Comparison of ENCODE assay signal across 1 cellular context in the genomic region with DNA sequence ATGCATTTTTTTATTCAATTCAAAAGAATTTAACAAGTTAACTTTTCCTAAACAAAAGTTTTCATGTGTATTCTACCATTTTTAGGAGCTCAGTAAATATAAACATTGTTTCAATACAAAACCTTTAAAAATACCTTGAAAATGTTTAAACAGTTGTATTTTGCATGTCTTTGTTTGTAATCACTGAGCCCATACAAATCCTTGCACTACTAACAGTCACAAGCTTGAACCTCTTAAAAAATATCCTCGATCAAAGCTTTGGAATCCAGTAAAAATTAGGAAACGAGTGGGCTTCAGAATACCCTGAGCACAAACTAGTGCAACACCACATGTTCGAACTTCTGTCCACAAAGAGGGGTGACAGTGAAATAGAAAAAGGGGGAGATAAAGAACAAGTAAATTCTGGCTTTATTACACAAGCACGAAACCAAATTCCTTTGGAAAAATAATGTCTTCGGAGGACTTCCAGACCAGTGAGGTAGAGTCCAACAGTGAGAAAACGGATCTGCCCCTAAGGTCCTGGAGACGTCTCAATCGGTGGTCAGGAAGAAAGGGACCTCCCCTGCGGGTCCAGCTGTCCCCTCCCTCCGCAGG.
TF ChIP-seq lines count a peak whose summit lies in the region.

No MANE protein-coding gene starts in this region.

TF ChIP-seq in K562, 482 proteins besides CTCF, POLR2A, EP300 and RAD21 (continued from another document and continues in another):
- TF ChIP-seq, protein P1, sequence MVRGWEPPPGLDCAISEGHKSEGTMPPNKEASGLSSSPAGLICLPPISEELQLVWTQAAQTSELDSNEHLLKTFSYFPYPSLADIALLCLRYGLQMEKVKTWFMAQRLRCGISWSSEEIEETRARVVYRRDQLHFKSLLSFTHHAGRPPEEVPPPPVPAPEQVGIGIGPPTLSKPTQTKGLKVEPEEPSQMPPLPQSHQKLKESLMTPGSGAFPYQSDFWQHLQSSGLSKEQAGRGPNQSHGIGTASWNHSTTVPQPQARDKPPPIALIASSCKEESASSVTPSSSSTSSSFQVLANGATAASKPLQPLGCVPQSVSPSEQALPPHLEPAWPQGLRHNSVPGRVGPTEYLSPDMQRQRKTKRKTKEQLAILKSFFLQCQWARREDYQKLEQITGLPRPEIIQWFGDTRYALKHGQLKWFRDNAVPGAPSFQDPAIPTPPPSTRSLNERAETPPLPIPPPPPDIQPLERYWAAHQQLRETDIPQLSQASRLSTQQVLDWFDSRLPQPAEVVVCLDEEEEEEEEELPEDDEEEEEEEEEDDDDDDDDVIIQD (CRISPR knock-in tag; IDR thresholded peaks at IDR 0.05) = 0 out of 2 replicates have a peak, but pooled peaks have one; percentile 67
- TF ChIP-seq DACH1 (IDR thresholded peaks at IDR 0.05; ENCODE audit: partially characterized antibody) = no peak
- peak; percentile 53 for TF ChIP-seq TAF7 (tag; IDR thresholded peaks at IDR 0.05)
- TF ChIP-seq KAT7 (CRISPR knock-in tag; IDR thresholded peaks at IDR 0.05; ENCODE audit: borderline replicate concordance) = 0 out of 2 replicates have a peak, but pooled peaks have one; percentile 9
- peak; percentile 45; the same call in 1 of the 2 replicates for TF ChIP-seq MTF1 (CRISPR knock-in tag; IDR thresholded peaks at IDR 0.05; ENCODE audit: borderline replicate concordance)
- TF ChIP-seq RBM25 (IDR thresholded peaks at IDR 0.05; ENCODE audit: low read depth, low read length, severe bottlenecking) = no peak
- TF ChIP-seq ZFX (CRISPR knock-in tag; IDR thresholded peaks at IDR 0.05) = no peak
- TF ChIP-seq THRAP3 (IDR thresholded peaks at IDR 0.05; ENCODE audit: borderline replicate concordance) = peak; percentile 86; the same call in 1 of the 2 replicates
- TF ChIP-seq SMC3 (conservative IDR thresholded peaks at IDR 0.05; ENCODE audit: insufficient read depth, low read depth, low read length) = no peak
- peak; percentile 95 for TF ChIP-seq NFRKB (IDR thresholded peaks at IDR 0.05; ENCODE audit: low read depth)
- TF ChIP-seq ZNF584 (CRISPR knock-in tag; IDR thresholded peaks at IDR 0.05; ENCODE audit: low read depth) = peak; percentile 19; the same call in 1 of the 2 replicates
- peak; percentile 93 for TF ChIP-seq POLR2H (tag; IDR thresholded peaks at IDR 0.05; ENCODE audit: low read depth)
- TF ChIP-seq, protein P2, sequence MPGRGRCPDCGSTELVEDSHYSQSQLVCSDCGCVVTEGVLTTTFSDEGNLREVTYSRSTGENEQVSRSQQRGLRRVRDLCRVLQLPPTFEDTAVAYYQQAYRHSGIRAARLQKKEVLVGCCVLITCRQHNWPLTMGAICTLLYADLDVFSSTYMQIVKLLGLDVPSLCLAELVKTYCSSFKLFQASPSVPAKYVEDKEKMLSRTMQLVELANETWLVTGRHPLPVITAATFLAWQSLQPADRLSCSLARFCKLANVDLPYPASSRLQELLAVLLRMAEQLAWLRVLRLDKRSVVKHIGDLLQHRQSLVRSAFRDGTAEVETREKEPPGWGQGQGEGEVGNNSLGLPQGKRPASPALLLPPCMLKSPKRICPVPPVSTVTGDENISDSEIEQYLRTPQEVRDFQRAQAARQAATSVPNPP (IDR thresholded peaks at IDR 0.05; ENCODE audit: borderline replicate concordance, insufficient read depth, insufficient read length) = no peak
- TF ChIP-seq HLTF (IDR thresholded peaks at IDR 0.05) = 0 out of 2 replicates have a peak, but pooled peaks have one; percentile 83
- TF ChIP-seq MYC (IDR thresholded peaks at IDR 0.05; ENCODE audit: low read depth, low read length) = no peak
- peak; percentile 85; the same call in 1 of the 2 replicates for TF ChIP-seq MYC (CRISPR knock-in tag; IDR thresholded peaks at IDR 0.05; ENCODE audit: borderline replicate concordance, low read depth)
- no peak for TF ChIP-seq TFAM (CRISPR knock-in tag; conservative IDR thresholded peaks at IDR 0.05)
- 0 out of 2 replicates have a peak, but pooled peaks have one; percentile 12 for TF ChIP-seq NR1H2 (CRISPR knock-in tag; IDR thresholded peaks at IDR 0.05)
- peak; percentile 69; the same call in 1 of the 2 replicates for TF ChIP-seq LEF1 (IDR thresholded peaks at IDR 0.05)
- peak; percentile 7; the same call in 1 of the 2 replicates for TF ChIP-seq HIVEP1 (CRISPR knock-in tag; IDR thresholded peaks at IDR 0.05)
- TF ChIP-seq, protein P3, sequence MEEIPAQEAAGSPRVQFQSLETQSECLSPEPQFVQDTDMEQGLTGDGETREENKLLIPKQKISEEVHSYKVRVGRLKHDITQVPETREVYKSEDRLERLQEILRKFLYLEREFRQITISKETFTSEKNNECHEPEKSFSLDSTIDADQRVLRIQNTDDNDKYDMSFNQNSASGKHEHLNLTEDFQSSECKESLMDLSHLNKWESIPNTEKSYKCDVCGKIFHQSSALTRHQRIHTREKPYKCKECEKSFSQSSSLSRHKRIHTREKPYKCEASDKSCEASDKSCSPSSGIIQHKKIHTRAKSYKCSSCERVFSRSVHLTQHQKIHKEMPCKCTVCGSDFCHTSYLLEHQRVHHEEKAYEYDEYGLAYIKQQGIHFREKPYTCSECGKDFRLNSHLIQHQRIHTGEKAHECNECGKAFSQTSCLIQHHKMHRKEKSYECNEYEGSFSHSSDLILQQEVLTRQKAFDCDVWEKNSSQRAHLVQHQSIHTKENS (CRISPR knock-in tag; IDR thresholded peaks at IDR 0.05) = 0 out of 2 replicates have a peak, but pooled peaks have one; percentile 36
- peak; percentile 69; the same call in 1 of the 2 replicates for TF ChIP-seq ZNF75A (CRISPR knock-in tag; IDR thresholded peaks at IDR 0.05)
- TF ChIP-seq, protein P4, sequence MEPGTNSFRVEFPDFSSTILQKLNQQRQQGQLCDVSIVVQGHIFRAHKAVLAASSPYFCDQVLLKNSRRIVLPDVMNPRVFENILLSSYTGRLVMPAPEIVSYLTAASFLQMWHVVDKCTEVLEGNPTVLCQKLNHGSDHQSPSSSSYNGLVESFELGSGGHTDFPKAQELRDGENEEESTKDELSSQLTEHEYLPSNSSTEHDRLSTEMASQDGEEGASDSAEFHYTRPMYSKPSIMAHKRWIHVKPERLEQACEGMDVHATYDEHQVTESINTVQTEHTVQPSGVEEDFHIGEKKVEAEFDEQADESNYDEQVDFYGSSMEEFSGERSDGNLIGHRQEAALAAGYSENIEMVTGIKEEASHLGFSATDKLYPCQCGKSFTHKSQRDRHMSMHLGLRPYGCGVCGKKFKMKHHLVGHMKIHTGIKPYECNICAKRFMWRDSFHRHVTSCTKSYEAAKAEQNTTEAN (CRISPR knock-in tag; IDR thresholded peaks at IDR 0.05) = no peak
- TF ChIP-seq, protein P5, sequence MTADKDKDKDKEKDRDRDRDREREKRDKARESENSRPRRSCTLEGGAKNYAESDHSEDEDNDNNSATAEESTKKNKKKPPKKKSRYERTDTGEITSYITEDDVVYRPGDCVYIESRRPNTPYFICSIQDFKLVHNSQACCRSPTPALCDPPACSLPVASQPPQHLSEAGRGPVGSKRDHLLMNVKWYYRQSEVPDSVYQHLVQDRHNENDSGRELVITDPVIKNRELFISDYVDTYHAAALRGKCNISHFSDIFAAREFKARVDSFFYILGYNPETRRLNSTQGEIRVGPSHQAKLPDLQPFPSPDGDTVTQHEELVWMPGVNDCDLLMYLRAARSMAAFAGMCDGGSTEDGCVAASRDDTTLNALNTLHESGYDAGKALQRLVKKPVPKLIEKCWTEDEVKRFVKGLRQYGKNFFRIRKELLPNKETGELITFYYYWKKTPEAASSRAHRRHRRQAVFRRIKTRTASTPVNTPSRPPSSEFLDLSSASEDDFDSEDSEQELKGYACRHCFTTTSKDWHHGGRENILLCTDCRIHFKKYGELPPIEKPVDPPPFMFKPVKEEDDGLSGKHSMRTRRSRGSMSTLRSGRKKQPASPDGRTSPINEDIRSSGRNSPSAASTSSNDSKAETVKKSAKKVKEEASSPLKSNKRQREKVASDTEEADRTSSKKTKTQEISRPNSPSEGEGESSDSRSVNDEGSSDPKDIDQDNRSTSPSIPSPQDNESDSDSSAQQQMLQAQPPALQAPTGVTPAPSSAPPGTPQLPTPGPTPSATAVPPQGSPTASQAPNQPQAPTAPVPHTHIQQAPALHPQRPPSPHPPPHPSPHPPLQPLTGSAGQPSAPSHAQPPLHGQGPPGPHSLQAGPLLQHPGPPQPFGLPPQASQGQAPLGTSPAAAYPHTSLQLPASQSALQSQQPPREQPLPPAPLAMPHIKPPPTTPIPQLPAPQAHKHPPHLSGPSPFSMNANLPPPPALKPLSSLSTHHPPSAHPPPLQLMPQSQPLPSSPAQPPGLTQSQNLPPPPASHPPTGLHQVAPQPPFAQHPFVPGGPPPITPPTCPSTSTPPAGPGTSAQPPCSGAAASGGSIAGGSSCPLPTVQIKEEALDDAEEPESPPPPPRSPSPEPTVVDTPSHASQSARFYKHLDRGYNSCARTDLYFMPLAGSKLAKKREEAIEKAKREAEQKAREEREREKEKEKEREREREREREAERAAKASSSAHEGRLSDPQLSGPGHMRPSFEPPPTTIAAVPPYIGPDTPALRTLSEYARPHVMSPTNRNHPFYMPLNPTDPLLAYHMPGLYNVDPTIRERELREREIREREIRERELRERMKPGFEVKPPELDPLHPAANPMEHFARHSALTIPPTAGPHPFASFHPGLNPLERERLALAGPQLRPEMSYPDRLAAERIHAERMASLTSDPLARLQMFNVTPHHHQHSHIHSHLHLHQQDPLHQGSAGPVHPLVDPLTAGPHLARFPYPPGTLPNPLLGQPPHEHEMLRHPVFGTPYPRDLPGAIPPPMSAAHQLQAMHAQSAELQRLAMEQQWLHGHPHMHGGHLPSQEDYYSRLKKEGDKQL (CRISPR knock-in tag; IDR thresholded peaks at IDR 0.05; ENCODE audit: borderline replicate concordance) = no peak
- TF ChIP-seq PHF8 (IDR thresholded peaks at IDR 0.05; ENCODE audit: borderline replicate concordance, low read length) = no peak; the same call in 1 of the 2 replicates
- peak; percentile 89 for TF ChIP-seq POLR2B (IDR thresholded peaks at IDR 0.05; ENCODE audit: low read depth, partially characterized antibody)
- TF ChIP-seq POLR2AphosphoS5 (IDR thresholded peaks at IDR 0.05; ENCODE audit: control insufficient read depth, insufficient read depth, low read depth, low read length) = no peak
- TF ChIP-seq ZNF561 (CRISPR knock-in tag; conservative IDR thresholded peaks at IDR 0.05) = no peak
- TF ChIP-seq, protein P6, sequence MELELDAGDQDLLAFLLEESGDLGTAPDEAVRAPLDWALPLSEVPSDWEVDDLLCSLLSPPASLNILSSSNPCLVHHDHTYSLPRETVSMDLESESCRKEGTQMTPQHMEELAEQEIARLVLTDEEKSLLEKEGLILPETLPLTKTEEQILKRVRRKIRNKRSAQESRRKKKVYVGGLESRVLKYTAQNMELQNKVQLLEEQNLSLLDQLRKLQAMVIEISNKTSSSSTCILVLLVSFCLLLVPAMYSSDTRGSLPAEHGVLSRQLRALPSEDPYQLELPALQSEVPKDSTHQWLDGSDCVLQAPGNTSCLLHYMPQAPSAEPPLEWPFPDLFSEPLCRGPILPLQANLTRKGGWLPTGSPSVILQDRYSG (tag; conservative IDR thresholded peaks at IDR 0.05; ENCODE audit: low read depth) = peak; percentile 47; the same call in 1 of the 2 replicates
- TF ChIP-seq, protein P7, sequence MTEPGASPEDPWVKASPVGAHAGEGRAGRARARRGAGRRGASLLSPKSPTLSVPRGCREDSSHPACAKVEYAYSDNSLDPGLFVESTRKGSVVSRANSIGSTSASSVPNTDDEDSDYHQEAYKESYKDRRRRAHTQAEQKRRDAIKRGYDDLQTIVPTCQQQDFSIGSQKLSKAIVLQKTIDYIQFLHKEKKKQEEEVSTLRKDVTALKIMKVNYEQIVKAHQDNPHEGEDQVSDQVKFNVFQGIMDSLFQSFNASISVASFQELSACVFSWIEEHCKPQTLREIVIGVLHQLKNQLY (CRISPR knock-in tag; conservative IDR thresholded peaks at IDR 0.05) = no peak
- no peak; the same call in 1 of the 2 replicates for TF ChIP-seq EP400 (IDR thresholded peaks at IDR 0.05)
- TF ChIP-seq, protein P8, sequence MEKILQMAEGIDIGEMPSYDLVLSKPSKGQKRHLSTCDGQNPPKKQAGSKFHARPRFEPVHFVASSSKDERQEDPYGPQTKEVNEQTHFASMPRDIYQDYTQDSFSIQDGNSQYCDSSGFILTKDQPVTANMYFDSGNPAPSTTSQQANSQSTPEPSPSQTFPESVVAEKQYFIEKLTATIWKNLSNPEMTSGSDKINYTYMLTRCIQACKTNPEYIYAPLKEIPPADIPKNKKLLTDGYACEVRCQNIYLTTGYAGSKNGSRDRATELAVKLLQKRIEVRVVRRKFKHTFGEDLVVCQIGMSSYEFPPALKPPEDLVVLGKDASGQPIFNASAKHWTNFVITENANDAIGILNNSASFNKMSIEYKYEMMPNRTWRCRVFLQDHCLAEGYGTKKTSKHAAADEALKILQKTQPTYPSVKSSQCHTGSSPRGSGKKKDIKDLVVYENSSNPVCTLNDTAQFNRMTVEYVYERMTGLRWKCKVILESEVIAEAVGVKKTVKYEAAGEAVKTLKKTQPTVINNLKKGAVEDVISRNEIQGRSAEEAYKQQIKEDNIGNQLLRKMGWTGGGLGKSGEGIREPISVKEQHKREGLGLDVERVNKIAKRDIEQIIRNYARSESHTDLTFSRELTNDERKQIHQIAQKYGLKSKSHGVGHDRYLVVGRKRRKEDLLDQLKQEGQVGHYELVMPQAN (IDR thresholded peaks at IDR 0.05; ENCODE audit: borderline replicate concordance) = 0 out of 2 replicates have a peak, but pooled peaks have one; percentile 71
- peak; percentile 68 for TF ChIP-seq LARP7 (IDR thresholded peaks at IDR 0.05)
- 0 out of 2 replicates have a peak, but pooled peaks have one; percentile 4 for TF ChIP-seq DDX20 (tag; IDR thresholded peaks at IDR 0.05; ENCODE audit: low read depth)
- no peak for TF ChIP-seq KAT8 (IDR thresholded peaks at IDR 0.05; ENCODE audit: low read depth)
- TF ChIP-seq, protein P9, sequence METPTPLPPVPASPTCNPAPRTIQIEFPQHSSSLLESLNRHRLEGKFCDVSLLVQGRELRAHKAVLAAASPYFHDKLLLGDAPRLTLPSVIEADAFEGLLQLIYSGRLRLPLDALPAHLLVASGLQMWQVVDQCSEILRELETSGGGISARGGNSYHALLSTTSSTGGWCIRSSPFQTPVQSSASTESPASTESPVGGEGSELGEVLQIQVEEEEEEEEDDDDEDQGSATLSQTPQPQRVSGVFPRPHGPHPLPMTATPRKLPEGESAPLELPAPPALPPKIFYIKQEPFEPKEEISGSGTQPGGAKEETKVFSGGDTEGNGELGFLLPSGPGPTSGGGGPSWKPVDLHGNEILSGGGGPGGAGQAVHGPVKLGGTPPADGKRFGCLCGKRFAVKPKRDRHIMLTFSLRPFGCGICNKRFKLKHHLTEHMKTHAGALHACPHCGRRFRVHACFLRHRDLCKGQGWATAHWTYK (CRISPR knock-in tag; IDR thresholded peaks at IDR 0.05) = 0 out of 2 replicates have a peak, but pooled peaks have one; percentile 6
- TF ChIP-seq ZNF316 (IDR thresholded peaks at IDR 0.05) = no peak
- TF ChIP-seq DPF2 (IDR thresholded peaks at IDR 0.05) = peak; percentile 33
- 0 out of 4 replicates have a peak, but pooled peaks of 1 of the 2 experiments have one; percentile 29 for TF ChIP-seq SIN3A (IDR thresholded peaks at IDR 0.05; ENCODE audit: borderline replicate concordance in 2 of 2, control insufficient read depth in 1 of 2, low read depth in 2 of 2, low read length in 2 of 2)
- TF ChIP-seq SMAD1 (IDR thresholded peaks at IDR 0.05; ENCODE audit: low read depth, low read length, partially characterized antibody) = peak; percentile 28
- TF ChIP-seq SMARCA4 (IDR thresholded peaks at IDR 0.05) = peak; percentile 66; the same call in 1 of the 2 replicates
- peak; percentile 32; the same call in 1 of the 2 replicates for TF ChIP-seq BRD4 (IDR thresholded peaks at IDR 0.05)
- TF ChIP-seq SIX5 (IDR thresholded peaks at IDR 0.05; ENCODE audit: borderline replicate concordance in 1 of 2, insufficient read depth in 1 of 2, low read depth in 1 of 2, low read length in 2 of 2) = no peak
- peak; percentile 45; the same call in 1 of the 2 replicates for TF ChIP-seq TRIM28 (IDR thresholded peaks at IDR 0.05)
- no peak for TF ChIP-seq ZFPM2 (CRISPR knock-in tag; IDR thresholded peaks at IDR 0.05)
- peak; percentile 97 for TF ChIP-seq CHD1 (IDR thresholded peaks at IDR 0.05; ENCODE audit: low read length)
- peak in 1 of 2 experiments; percentile 45; a peak in 1 of 4 replicates for TF ChIP-seq FOXA3 (CRISPR knock-in tag; conservative IDR thresholded peaks at IDR 0.05 in 1 of 2, IDR thresholded peaks at IDR 0.05 in 1 of 2)
